32 cellular contexts compared by ENCODE assay signal in genomic region chr3:33165372-33165771, GRCh38. TPM values are rescaled to one million over a fixed set of nuclear protein-coding genes. Genes with fewer than 3 reads are reported as not detected.
"Had no signal": no experiment of that assay in that cellular context is flagged by ENCODE, and none has a peak within 500 bp of the region (broad histone marks: within the 10 kb centered on the region; RNA-seq: fewer than 3 reads in every experiment).

No MANE protein-coding gene starts in this region.

- H3K4me1 Mint-ChIP-seq: activated CD4-positive, alpha-beta T cell treated with anti-CD3 and anti-CD28 coated beads, Interleukin-2, amount 10 ng/mL, durations not matched to agents 7 days and 5 days; activated naive CD4-positive, alpha-beta T cell treated with anti-CD3 and anti-CD28 coated beads, Interleukin-2, amount 50 U/mL, for 24 hours; activated naive CD8-positive, alpha-beta T cell treated with anti-CD3 and anti-CD28 coated beads for 36 hours; WTC11 had no signal

- H3K4me3 Mint-ChIP-seq: activated CD4-positive, alpha-beta memory T cell treated with anti-CD3 and anti-CD28 coated beads for 36 hours; activated CD4-positive, alpha-beta T cell treated with anti-CD3 and anti-CD28 coated beads, Interleukin-2, amount 10 ng/mL, durations not matched to agents 7 days and 5 days; activated CD8-positive, alpha-beta memory T cell treated with anti-CD3 and anti-CD28 coated beads, Interleukin-2, amount 10 ng/mL, durations not matched to agents 7 days and 5 days; activated CD8-positive, alpha-beta T cell treated with anti-CD3 and anti-CD28 coated beads, Interleukin-2, amount 10 ng/mL, durations not matched to agents 7 days and 5 days; activated naive CD4-positive, alpha-beta T cell treated with anti-CD3 and anti-CD28 coated beads for 36 hours; activated naive CD4-positive, alpha-beta T cell treated with anti-CD3 and anti-CD28 coated beads, Interleukin-2, amount 50 U/mL, for 24 hours; activated naive CD8-positive, alpha-beta T cell treated with anti-CD3 and anti-CD28 coated beads for 36 hours; activated naive CD8-positive, alpha-beta T cell treated with anti-CD3 and anti-CD28 coated beads, Interleukin-2, amount 50 U/mL, for 24 hours; activated T-helper 1 cell treated with anti-CD3 and anti-CD28 coated beads, Interleukin-12 subunit alpha, Interleukin-12 subunit beta, Interleukin-2, Interleukin-4 antibody, amounts not matched to agents 30 ng/mL and 10 ng/mL and 1 ng/mL, durations not matched to agents 14 hours and 24 hours and 36 hours; effector memory CD8-positive, alpha-beta T cell; WTC11 had no signal

- H3K4me1 ChIP-seq: body of pancreas had no signal

- H3K9me3 ChIP-seq: body of pancreas, esophagus muscularis mucosa had no signal

- H3K4me3 ChIP-seq: body of pancreas, esophagus muscularis mucosa had no signal

- ATAC-seq: activated CD8-positive, alpha-beta memory T cell treated with anti-CD3 and anti-CD28 coated beads, Interleukin-2, amount 10 ng/mL, durations not matched to agents 7 days and 5 days; activated CD8-positive, alpha-beta T cell treated with anti-CD3 and anti-CD28 coated beads, Interleukin-2, amount 10 ng/mL, durations not matched to agents 7 days and 5 days; activated naive CD8-positive, alpha-beta T cell treated with anti-CD3 and anti-CD28 coated beads, Interleukin-2, amount 50 U/mL, for 24 hours; body of pancreas; effector memory CD8-positive, alpha-beta T cell; WTC11 had no signal

- DNase-seq: activated CD4-positive, alpha-beta memory T cell treated with anti-CD3 and anti-CD28 coated beads for 36 hours; activated CD4-positive, alpha-beta T cell treated with anti-CD3 and anti-CD28 coated beads for 1 hour; activated CD4-positive, alpha-beta T cell treated with anti-CD3 and anti-CD28 coated beads for 4 hours; activated CD4-positive, alpha-beta T cell treated with anti-CD3 and anti-CD28 coated beads, Interleukin-2, amount 10 ng/mL, durations not matched to agents 7 days and 5 days; activated CD8-positive, alpha-beta memory T cell treated with anti-CD3 and anti-CD28 coated beads, Interleukin-2, amount 10 ng/mL, durations not matched to agents 7 days and 5 days; activated CD8-positive, alpha-beta memory T cell treated with anti-CD3 and anti-CD28 coated beads, Interleukin-2, amount 50 U/mL, for 4 hours; activated CD8-positive, alpha-beta T cell treated with anti-CD3 and anti-CD28 coated beads, Interleukin-2, amount 10 ng/mL, durations not matched to agents 7 days and 5 days; activated effector memory CD4-positive, alpha-beta T cell treated with anti-CD3 and anti-CD28 coated beads, Interleukin-2, amount 50 U/mL, for 16 hours; activated naive CD4-positive, alpha-beta T cell treated with anti-CD3 and anti-CD28 coated beads for 36 hours; activated naive CD8-positive, alpha-beta T cell treated with anti-CD3 and anti-CD28 coated beads for 36 hours; activated naive CD8-positive, alpha-beta T cell treated with anti-CD3 and anti-CD28 coated beads, Interleukin-2, amount 50 U/mL, for 24 hours; activated T-cell treated with anti-CD3 and anti-CD28 coated beads, Interleukin-2, amount 50 U/mL, for 1 hour; activated T-cell treated with anti-CD3 and anti-CD28 coated beads, Interleukin-2, amount 50 U/mL, for 48 hours; body of pancreas; caudate nucleus; cerebellar nuclear complex; cortex of kidney; dermis blood vessel endothelial cell; effector CD4-positive, alpha-beta T cell; effector memory CD8-positive, alpha-beta T cell; erythroblast; foreskin melanocyte; head of caudate nucleus; T-helper 2 cell had no signal

- H3K36me3 Mint-ChIP-seq: activated CD4-positive, alpha-beta memory T cell treated with anti-CD3 and anti-CD28 coated beads for 36 hours; activated CD8-positive, alpha-beta memory T cell treated with anti-CD3 and anti-CD28 coated beads, Interleukin-2, amount 10 ng/mL, durations not matched to agents 7 days and 5 days; activated naive CD4-positive, alpha-beta T cell treated with anti-CD3 and anti-CD28 coated beads, Interleukin-2, amount 50 U/mL, for 24 hours; activated naive CD8-positive, alpha-beta T cell treated with anti-CD3 and anti-CD28 coated beads for 36 hours; WTC11 had no signal

- H3K36me3 ChIP-seq: esophagus muscularis mucosa had no signal

- H3K27ac ChIP-seq: body of pancreas, esophagus muscularis mucosa, VCaP had no signal

- H3K27me3 ChIP-seq: body of pancreas, esophagus muscularis mucosa had no signal

- H3K9me3 Mint-ChIP-seq: activated CD4-positive, alpha-beta memory T cell treated with anti-CD3 and anti-CD28 coated beads for 36 hours; activated CD4-positive, alpha-beta T cell treated with anti-CD3 and anti-CD28 coated beads, Interleukin-2, amount 10 ng/mL, durations not matched to agents 7 days and 5 days; activated naive CD4-positive, alpha-beta T cell treated with anti-CD3 and anti-CD28 coated beads for 36 hours; activated naive CD4-positive, alpha-beta T cell treated with anti-CD3 and anti-CD28 coated beads, Interleukin-2, amount 50 U/mL, for 24 hours; activated naive CD8-positive, alpha-beta T cell treated with anti-CD3 and anti-CD28 coated beads for 36 hours; activated naive CD8-positive, alpha-beta T cell treated with anti-CD3 and anti-CD28 coated beads, Interleukin-2, amount 50 U/mL, for 24 hours; activated T-helper 1 cell treated with anti-CD3 and anti-CD28 coated beads, Interleukin-12 subunit alpha, Interleukin-12 subunit beta, Interleukin-2, Interleukin-4 antibody, amounts not matched to agents 30 ng/mL and 10 ng/mL and 1 ng/mL, durations not matched to agents 14 hours and 24 hours and 36 hours; activated T-helper 2 cell treated with anti-CD3 and anti-CD28 coated beads, Interferon-gamma antibody, Interleukin-2, Interleukin-4, amounts not matched to agents 10 μg/mL and 5 μg/mL and 100 μg/mL, durations not matched to agents 14 hours and 24 hours and 36 hours; effector memory CD8-positive, alpha-beta T cell; WTC11 had no signal

- H3K27ac Mint-ChIP-seq: activated CD4-positive, alpha-beta memory T cell treated with anti-CD3 and anti-CD28 coated beads for 36 hours; activated CD4-positive, alpha-beta T cell treated with anti-CD3 and anti-CD28 coated beads, Interleukin-2, amount 10 ng/mL, durations not matched to agents 7 days and 5 days; activated CD8-positive, alpha-beta memory T cell treated with anti-CD3 and anti-CD28 coated beads, Interleukin-2, amount 10 ng/mL, durations not matched to agents 7 days and 5 days; activated CD8-positive, alpha-beta T cell treated with anti-CD3 and anti-CD28 coated beads, Interleukin-2, amount 10 ng/mL, durations not matched to agents 7 days and 5 days; activated naive CD4-positive, alpha-beta T cell treated with anti-CD3 and anti-CD28 coated beads for 36 hours; activated naive CD4-positive, alpha-beta T cell treated with anti-CD3 and anti-CD28 coated beads, Interleukin-2, amount 50 U/mL, for 24 hours; activated naive CD8-positive, alpha-beta T cell treated with anti-CD3 and anti-CD28 coated beads for 36 hours; activated naive CD8-positive, alpha-beta T cell treated with anti-CD3 and anti-CD28 coated beads, Interleukin-2, amount 50 U/mL, for 24 hours; activated T-helper 1 cell treated with anti-CD3 and anti-CD28 coated beads, Interleukin-12 subunit alpha, Interleukin-12 subunit beta, Interleukin-2, Interleukin-4 antibody, amounts not matched to agents 30 ng/mL and 10 ng/mL and 1 ng/mL, durations not matched to agents 14 hours and 24 hours and 36 hours; activated T-helper 2 cell treated with anti-CD3 and anti-CD28 coated beads, Interferon-gamma antibody, Interleukin-2, Interleukin-4, amounts not matched to agents 10 μg/mL and 5 μg/mL and 100 μg/mL, durations not matched to agents 14 hours and 24 hours and 36 hours; effector memory CD8-positive, alpha-beta T cell; WTC11 had no signal

RNA-seq across cellular contexts. Expression of gene SUSD5, which starts 53.2 kb away (rescaled TPM):
- total RNA-seq: activated CD4-positive, alpha-beta memory T cell treated with anti-CD3 and anti-CD28 coated beads for 36 hours; activated CD4-positive, alpha-beta T cell treated with anti-CD3 and anti-CD28 coated beads, Interleukin-2, amount 10 ng/mL, durations not matched to agents 7 days and 5 days; activated CD8-positive, alpha-beta memory T cell treated with anti-CD3 and anti-CD28 coated beads for 36 hours; activated CD8-positive, alpha-beta memory T cell treated with anti-CD3 and anti-CD28 coated beads, Interleukin-2, amount 10 ng/mL, durations not matched to agents 7 days and 5 days; activated CD8-positive, alpha-beta T cell treated with anti-CD3 and anti-CD28 coated beads, Interleukin-2, amount 10 ng/mL, durations not matched to agents 7 days and 5 days; activated naive CD4-positive, alpha-beta T cell treated with anti-CD3 and anti-CD28 coated beads for 36 hours; activated naive CD8-positive, alpha-beta T cell treated with anti-CD3 and anti-CD28 coated beads for 36 hours; activated T-helper 1 cell treated with anti-CD3 and anti-CD28 coated beads, Interleukin-12 subunit alpha, Interleukin-12 subunit beta, Interleukin-2, Interleukin-4 antibody, amounts not matched to agents 30 ng/mL and 10 ng/mL and 1 ng/mL, durations not matched to agents 14 hours and 24 hours and 36 hours; activated T-helper 2 cell treated with anti-CD3 and anti-CD28 coated beads, Interferon-gamma antibody, Interleukin-2, Interleukin-4, amounts not matched to agents 10 μg/mL and 5 μg/mL and 100 μg/mL, durations not matched to agents 14 hours and 24 hours and 36 hours; T-helper 1 cell treated with Interleukin-12 subunit alpha and Interleukin-12 subunit beta and Interleukin-4 antibody, amounts not matched to agents 30 ng/mL and 1 ng/mL, for 36 hours had no signal
